1 cellular context compared by ENCODE assay signal in the genomic region with DNA sequence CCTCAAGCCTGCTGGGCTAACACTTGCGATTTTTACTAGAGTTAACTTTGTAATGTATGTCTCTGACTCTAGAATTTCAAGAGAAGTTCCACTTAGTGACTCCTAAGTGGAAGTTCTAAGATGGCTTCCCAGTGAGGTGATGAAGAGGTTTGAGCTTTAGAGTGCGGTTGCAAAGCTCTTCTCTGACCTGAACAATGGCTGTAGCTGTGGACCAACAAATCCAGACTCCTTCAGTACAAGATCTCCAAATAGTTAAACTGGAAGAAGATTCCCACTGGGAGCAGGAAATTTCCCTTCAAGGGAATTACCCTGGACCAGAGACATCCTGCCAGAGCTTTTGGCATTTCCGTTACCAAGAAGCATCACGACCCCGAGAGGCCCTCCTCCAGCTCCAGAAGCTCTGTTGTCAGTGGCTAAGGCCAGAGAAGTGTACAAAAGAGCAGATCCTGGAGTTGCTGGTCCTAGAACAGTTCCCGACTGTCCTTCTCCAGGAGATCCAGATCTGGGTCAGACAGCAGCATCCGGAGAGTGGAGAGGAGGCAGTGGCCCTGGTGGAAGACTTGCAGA.
TF ChIP-seq lines count a peak whose summit lies in the region.

No MANE protein-coding gene starts in this region.

TF ChIP-seq in HepG2, 621 proteins besides CTCF, POLR2A, EP300 and RAD21 (continued from another document and continues in another):
- TF ChIP-seq, protein P1, sequence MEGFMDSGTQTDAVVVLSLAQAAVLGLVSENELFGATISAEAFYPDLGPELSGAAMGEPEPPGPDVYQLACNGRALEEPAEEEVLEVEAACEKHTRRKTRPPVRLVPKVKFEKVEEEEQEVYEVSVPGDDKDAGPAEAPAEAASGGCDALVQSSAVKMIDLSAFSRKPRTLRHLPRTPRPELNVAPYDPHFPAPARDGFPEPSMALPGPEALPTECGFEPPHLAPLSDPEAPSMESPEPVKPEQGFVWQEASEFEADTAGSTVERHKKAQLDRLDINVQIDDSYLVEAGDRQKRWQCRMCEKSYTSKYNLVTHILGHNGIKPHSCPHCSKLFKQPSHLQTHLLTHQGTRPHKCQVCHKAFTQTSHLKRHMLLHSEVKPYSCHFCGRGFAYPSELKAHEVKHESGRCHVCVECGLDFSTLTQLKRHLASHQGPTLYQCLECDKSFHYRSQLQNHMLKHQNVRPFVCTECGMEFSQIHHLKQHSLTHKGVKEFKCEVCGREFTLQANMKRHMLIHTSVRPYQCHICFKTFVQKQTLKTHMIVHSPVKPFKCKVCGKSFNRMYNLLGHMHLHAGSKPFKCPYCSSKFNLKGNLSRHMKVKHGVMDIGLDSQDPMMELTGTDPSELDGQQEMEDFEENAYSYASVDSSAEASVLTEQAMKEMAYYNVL (CRISPR knock-in tag; IDR thresholded peaks at IDR 0.05; ENCODE audit: borderline replicate concordance) = no peak
- TF ChIP-seq PITX1 (CRISPR knock-in tag; IDR thresholded peaks at IDR 0.05) = no peak
- TF ChIP-seq RELA (CRISPR knock-in tag; IDR thresholded peaks at IDR 0.05) = no peak
- no peak for TF ChIP-seq ZNF496 (CRISPR knock-in tag; IDR thresholded peaks at IDR 0.05; ENCODE audit: insufficient replicate concordance)
- TF ChIP-seq ZNF570 (CRISPR knock-in tag; IDR thresholded peaks at IDR 0.05; ENCODE audit: borderline replicate concordance) = no peak
- no peak for TF ChIP-seq ZNF552 (CRISPR knock-in tag; IDR thresholded peaks at IDR 0.05; ENCODE audit: borderline replicate concordance)
- TF ChIP-seq SAP130 (CRISPR knock-in tag; IDR thresholded peaks at IDR 0.05; ENCODE audit: low read depth) = peak; percentile 9
- no peak for TF ChIP-seq ZFY (CRISPR knock-in tag; IDR thresholded peaks at IDR 0.05)
- TF ChIP-seq RARA (CRISPR knock-in tag; IDR thresholded peaks at IDR 0.05) = no peak
- no peak for TF ChIP-seq ZNF75D (CRISPR knock-in tag; IDR thresholded peaks at IDR 0.05; ENCODE audit: borderline replicate concordance)
- no peak for TF ChIP-seq RBM22 (optimal IDR thresholded peaks at IDR 0.05; ENCODE audit: low read length)
- no peak for TF ChIP-seq ZNF441 (CRISPR knock-in tag; IDR thresholded peaks at IDR 0.05; ENCODE audit: borderline replicate concordance)
- no peak for TF ChIP-seq ZNF367 (CRISPR knock-in tag; IDR thresholded peaks at IDR 0.05; ENCODE audit: borderline replicate concordance)
- TF ChIP-seq, protein P2, sequence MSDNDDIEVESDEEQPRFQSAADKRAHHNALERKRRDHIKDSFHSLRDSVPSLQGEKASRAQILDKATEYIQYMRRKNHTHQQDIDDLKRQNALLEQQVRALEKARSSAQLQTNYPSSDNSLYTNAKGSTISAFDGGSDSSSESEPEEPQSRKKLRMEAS (IDR thresholded peaks at IDR 0.05) = no peak
- peak; percentile 55 for TF ChIP-seq YY1 (IDR thresholded peaks at IDR 0.05; ENCODE audit: insufficient read depth, insufficient replicate concordance, low read depth, low read length)
- TF ChIP-seq SNRNP70 (IDR thresholded peaks at IDR 0.05; ENCODE audit: low read depth, low read length) = no peak
- no peak for TF ChIP-seq ZNF615 (CRISPR knock-in tag; IDR thresholded peaks at IDR 0.05; ENCODE audit: borderline replicate concordance)
- TF ChIP-seq, protein P3, sequence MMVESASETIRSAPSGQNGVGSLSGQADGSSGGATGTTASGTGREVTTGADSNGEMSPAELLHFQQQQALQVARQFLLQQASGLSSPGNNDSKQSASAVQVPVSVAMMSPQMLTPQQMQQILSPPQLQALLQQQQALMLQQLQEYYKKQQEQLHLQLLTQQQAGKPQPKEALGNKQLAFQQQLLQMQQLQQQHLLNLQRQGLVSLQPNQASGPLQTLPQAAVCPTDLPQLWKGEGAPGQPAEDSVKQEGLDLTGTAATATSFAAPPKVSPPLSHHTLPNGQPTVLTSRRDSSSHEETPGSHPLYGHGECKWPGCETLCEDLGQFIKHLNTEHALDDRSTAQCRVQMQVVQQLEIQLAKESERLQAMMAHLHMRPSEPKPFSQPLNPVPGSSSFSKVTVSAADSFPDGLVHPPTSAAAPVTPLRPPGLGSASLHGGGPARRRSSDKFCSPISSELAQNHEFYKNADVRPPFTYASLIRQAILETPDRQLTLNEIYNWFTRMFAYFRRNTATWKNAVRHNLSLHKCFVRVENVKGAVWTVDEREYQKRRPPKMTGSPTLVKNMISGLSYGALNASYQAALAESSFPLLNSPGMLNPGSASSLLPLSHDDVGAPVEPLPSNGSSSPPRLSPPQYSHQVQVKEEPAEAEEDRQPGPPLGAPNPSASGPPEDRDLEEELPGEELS (CRISPR knock-in tag; IDR thresholded peaks at IDR 0.05) = no peak
- TF ChIP-seq NCOR1 (IDR thresholded peaks at IDR 0.05; ENCODE audit: borderline replicate concordance, low read length) = no peak
- TF ChIP-seq MTF1 (CRISPR knock-in tag; IDR thresholded peaks at IDR 0.05) = no peak
- TF ChIP-seq ZBTB7A (CRISPR knock-in tag; IDR thresholded peaks at IDR 0.05) = no peak
- no peak for TF ChIP-seq ZFP82 (CRISPR knock-in tag; IDR thresholded peaks at IDR 0.05; ENCODE audit: borderline replicate concordance)
- TF ChIP-seq ZNF567 (CRISPR knock-in tag; IDR thresholded peaks at IDR 0.05; ENCODE audit: borderline replicate concordance) = 0 out of 2 replicates have a peak, but pooled peaks have one; percentile 18
- TF ChIP-seq PAF1 (CRISPR knock-in tag; IDR thresholded peaks at IDR 0.05) = no peak
- TF ChIP-seq, protein P4, sequence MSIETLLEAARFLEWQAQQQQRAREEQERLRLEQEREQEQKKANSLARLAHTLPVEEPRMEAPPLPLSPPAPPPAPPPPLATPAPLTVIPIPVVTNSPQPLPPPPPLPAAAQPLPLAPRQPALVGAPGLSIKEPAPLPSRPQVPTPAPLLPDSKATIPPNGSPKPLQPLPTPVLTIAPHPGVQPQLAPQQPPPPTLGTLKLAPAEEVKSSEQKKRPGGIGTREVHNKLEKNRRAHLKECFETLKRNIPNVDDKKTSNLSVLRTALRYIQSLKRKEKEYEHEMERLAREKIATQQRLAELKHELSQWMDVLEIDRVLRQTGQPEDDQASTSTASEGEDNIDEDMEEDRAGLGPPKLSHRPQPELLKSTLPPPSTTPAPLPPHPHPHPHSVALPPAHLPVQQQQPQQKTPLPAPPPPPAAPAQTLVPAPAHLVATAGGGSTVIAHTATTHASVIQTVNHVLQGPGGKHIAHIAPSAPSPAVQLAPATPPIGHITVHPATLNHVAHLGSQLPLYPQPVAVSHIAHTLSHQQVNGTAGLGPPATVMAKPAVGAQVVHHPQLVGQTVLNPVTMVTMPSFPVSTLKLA (IDR thresholded peaks at IDR 0.05) = no peak
- TF ChIP-seq, protein P5, sequence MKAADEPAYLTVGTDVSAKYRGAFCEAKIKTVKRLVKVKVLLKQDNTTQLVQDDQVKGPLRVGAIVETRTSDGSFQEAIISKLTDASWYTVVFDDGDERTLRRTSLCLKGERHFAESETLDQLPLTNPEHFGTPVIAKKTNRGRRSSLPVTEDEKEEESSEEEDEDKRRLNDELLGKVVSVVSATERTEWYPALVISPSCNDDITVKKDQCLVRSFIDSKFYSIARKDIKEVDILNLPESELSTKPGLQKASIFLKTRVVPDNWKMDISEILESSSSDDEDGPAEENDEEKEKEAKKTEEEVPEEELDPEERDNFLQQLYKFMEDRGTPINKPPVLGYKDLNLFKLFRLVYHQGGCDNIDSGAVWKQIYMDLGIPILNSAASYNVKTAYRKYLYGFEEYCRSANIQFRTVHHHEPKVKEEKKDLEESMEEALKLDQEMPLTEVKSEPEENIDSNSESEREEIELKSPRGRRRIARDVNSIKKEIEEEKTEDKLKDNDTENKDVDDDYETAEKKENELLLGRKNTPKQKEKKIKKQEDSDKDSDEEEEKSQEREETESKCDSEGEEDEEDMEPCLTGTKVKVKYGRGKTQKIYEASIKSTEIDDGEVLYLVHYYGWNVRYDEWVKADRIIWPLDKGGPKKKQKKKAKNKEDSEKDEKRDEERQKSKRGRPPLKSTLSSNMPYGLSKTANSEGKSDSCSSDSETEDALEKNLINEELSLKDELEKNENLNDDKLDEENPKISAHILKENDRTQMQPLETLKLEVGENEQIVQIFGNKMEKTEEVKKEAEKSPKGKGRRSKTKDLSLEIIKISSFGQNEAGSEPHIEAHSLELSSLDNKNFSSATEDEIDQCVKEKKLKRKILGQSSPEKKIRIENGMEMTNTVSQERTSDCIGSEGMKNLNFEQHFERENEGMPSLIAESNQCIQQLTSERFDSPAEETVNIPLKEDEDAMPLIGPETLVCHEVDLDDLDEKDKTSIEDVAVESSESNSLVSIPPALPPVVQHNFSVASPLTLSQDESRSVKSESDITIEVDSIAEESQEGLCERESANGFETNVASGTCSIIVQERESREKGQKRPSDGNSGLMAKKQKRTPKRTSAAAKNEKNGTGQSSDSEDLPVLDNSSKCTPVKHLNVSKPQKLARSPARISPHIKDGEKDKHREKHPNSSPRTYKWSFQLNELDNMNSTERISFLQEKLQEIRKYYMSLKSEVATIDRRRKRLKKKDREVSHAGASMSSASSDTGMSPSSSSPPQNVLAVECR (CRISPR knock-in tag; IDR thresholded peaks at IDR 0.05; ENCODE audit: borderline replicate concordance) = no peak
- no peak for TF ChIP-seq NONO (IDR thresholded peaks at IDR 0.05)
- no peak for TF ChIP-seq NONO (CRISPR knock-in tag; conservative IDR thresholded peaks at IDR 0.05)
- TF ChIP-seq HNRNPH1 (optimal IDR thresholded peaks at IDR 0.05; ENCODE audit: low read depth, low read length) = no peak
- no peak for TF ChIP-seq TARDBP (CRISPR knock-in tag; IDR thresholded peaks at IDR 0.05)
- TF ChIP-seq, protein P6, sequence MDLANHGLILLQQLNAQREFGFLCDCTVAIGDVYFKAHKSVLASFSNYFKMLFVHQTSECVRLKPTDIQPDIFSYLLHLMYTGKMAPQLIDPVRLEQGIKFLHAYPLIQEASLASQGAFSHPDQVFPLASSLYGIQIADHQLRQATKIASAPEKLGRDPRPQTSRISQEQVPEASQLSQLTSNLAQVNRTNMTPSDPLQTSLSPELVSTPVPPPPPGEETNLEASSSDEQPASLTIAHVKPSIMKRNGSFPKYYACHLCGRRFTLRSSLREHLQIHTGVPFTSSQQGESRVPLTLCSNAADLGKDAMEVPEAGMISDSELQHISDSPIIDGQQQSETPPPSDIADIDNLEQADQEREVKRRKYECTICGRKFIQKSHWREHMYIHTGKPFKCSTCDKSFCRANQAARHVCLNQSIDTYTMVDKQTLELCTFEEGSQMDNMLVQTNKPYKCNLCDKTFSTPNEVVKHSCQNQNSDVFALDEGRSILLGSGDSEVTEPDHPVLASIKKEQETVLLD (CRISPR knock-in tag; IDR thresholded peaks at IDR 0.05; ENCODE audit: low read depth) = no peak
- no peak for TF ChIP-seq CHD4 (IDR thresholded peaks at IDR 0.05; ENCODE audit: borderline replicate concordance, low read length)
- TF ChIP-seq, protein P7, sequence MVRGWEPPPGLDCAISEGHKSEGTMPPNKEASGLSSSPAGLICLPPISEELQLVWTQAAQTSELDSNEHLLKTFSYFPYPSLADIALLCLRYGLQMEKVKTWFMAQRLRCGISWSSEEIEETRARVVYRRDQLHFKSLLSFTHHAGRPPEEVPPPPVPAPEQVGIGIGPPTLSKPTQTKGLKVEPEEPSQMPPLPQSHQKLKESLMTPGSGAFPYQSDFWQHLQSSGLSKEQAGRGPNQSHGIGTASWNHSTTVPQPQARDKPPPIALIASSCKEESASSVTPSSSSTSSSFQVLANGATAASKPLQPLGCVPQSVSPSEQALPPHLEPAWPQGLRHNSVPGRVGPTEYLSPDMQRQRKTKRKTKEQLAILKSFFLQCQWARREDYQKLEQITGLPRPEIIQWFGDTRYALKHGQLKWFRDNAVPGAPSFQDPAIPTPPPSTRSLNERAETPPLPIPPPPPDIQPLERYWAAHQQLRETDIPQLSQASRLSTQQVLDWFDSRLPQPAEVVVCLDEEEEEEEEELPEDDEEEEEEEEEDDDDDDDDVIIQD (CRISPR knock-in tag; IDR thresholded peaks at IDR 0.05; ENCODE audit: low read depth) = no peak
- TF ChIP-seq RBM39 (IDR thresholded peaks at IDR 0.05; ENCODE audit: low read depth, low read length, poor library complexity, severe bottlenecking) = no peak
- TF ChIP-seq, protein P8, sequence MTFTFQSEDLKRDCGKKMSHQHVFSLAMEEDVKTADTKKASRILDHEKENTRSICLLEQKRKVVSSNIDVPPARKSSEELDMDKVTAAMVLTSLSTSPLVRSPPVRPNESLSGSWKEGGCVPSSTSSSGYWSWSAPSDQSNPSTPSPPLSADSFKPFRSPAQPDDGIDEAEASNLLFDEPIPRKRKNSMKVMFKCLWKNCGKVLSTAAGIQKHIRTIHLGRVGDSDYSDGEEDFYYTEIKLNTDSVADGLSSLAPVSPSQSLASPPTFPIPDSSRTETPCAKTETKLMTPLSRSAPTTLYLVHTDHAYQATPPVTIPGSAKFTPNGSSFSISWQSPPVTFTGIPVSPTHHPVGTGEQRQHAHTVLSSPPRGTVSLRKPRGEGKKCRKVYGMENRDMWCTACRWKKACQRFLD (CRISPR knock-in tag; IDR thresholded peaks at IDR 0.05; ENCODE audit: borderline replicate concordance) = no peak
- TF ChIP-seq, protein P9, sequence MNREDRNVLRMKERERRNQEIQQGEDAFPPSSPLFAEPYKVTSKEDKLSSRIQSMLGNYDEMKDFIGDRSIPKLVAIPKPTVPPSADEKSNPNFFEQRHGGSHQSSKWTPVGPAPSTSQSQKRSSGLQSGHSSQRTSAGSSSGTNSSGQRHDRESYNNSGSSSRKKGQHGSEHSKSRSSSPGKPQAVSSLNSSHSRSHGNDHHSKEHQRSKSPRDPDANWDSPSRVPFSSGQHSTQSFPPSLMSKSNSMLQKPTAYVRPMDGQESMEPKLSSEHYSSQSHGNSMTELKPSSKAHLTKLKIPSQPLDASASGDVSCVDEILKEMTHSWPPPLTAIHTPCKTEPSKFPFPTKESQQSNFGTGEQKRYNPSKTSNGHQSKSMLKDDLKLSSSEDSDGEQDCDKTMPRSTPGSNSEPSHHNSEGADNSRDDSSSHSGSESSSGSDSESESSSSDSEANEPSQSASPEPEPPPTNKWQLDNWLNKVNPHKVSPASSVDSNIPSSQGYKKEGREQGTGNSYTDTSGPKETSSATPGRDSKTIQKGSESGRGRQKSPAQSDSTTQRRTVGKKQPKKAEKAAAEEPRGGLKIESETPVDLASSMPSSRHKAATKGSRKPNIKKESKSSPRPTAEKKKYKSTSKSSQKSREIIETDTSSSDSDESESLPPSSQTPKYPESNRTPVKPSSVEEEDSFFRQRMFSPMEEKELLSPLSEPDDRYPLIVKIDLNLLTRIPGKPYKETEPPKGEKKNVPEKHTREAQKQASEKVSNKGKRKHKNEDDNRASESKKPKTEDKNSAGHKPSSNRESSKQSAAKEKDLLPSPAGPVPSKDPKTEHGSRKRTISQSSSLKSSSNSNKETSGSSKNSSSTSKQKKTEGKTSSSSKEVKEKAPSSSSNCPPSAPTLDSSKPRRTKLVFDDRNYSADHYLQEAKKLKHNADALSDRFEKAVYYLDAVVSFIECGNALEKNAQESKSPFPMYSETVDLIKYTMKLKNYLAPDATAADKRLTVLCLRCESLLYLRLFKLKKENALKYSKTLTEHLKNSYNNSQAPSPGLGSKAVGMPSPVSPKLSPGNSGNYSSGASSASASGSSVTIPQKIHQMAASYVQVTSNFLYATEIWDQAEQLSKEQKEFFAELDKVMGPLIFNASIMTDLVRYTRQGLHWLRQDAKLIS (CRISPR knock-in tag; IDR thresholded peaks at IDR 0.05) = 0 out of 2 replicates have a peak, but pooled peaks have one; percentile 18
- no peak for TF ChIP-seq PHF5A (CRISPR knock-in tag; IDR thresholded peaks at IDR 0.05; ENCODE audit: low read depth, unreplicated experiment)
- no peak for TF ChIP-seq FOSL2 (CRISPR knock-in tag; IDR thresholded peaks at IDR 0.05)
- no peak for TF ChIP-seq ZNF30 (CRISPR knock-in tag; IDR thresholded peaks at IDR 0.05)
- no peak for TF ChIP-seq HHEX (CRISPR knock-in tag; IDR thresholded peaks at IDR 0.05)
- TF ChIP-seq ZNF781 (CRISPR knock-in tag; IDR thresholded peaks at IDR 0.05; ENCODE audit: borderline replicate concordance, not compliant biosample characterization) = no peak
